In the genomic region with DNA sequence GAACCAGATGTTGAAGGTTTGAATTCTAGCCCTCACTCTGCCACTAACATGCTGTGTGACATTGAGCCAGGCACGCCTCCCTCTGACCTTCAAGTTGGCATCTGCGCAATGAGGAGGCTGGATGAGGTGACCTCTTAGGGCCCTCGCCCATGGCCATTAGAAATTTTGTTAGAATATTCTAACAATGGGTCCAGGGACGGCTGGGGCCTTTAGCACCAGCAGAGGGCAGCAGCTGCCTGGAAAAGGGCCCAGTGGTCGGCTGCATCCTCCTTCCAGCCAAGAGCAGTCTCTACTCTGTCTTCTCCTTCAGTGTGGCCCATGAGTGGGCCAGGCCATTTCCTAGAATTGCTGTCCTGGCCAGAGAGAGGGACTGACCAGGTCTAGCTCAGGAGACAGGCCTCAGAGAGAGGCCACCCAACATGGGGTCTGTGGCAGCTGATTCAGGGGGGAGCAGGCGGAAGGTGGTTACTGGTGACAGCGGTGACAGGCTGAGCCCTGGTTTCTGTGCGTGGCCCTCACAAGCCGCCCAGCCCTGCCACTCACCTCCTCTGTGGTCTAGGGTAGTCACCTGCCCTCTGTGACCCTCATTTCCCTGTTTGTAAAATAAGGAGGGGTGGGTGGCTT, we compare ENCODE assay signal across 8 cellular contexts.
DNase-seq lines count a peak whose midpoint lies in the region; ATAC-seq and TF ChIP-seq lines count a peak whose summit lies in the region.

No MANE protein-coding gene starts in this region.

- no peak overlapping the region for H3K9ac ChIP-seq in OCI-LY1 (ENCODE audit: low read length)

- no peak overlapping the region for H3K27ac ChIP-seq in OCI-LY1 (ENCODE audit: low read depth, low read length, poor library complexity, severe bottlenecking)

- H3K79me2 ChIP-seq in OCI-LY1 (ENCODE audit: insufficient read depth, low read length): no peaks in the 10 kb centered on the region

- H3K9me2 ChIP-seq in OCI-LY1 (ENCODE audit: low read depth, low read length): no peaks in the 10 kb centered on the region

- no peaks in the 10 kb centered on the region for H3K27me3 ChIP-seq in BJ (ENCODE audit: control insufficient read depth, insufficient read depth, low read length)
- H3K27me3 ChIP-seq in OCI-LY1 (ENCODE audit: insufficient read depth, low read length): no peaks in the 10 kb centered on the region

- H3K36me3 ChIP-seq in BJ (ENCODE audit: control insufficient read depth, insufficient read depth, low read length) (peaks cover 20% of the 10 kb centered on the region), OCI-LY1 (ENCODE audit: insufficient read depth, low read length) (no peaks in the 10 kb centered on the region)

- no peak overlapping the region for H3K4me2 ChIP-seq in OCI-LY1 (ENCODE audit: low read length)

- in situ Hi-C loops in astrocyte of the spinal cord (cut with HindIII; ENCODE audit: low sequenced_read_pairs): no loop called here

- H3K4me3 ChIP-seq in BJ (ENCODE audit: low read depth, low read length): no peak overlapping the region
- no peak overlapping the region for H3K4me3 ChIP-seq in OCI-LY1 (ENCODE audit: low read depth, low read length, poor library complexity, severe bottlenecking)
- H3K4me3 ChIP-seq in astrocyte of the spinal cord (ENCODE audit: low read depth, low read length): no peak overlapping the region

- no peaks in the 10 kb centered on the region for H4K20me1 ChIP-seq in OCI-LY1 (ENCODE audit: insufficient read depth, low read length)

- DNase-seq in BJ (ENCODE audit: low read depth) (no peak), GM19240 (ENCODE audit: insufficient read length, low spot score) (peak; percentile 30), astrocyte of the spinal cord (ENCODE audit: low read depth, low spot score) (peak; percentile 51), islet precursor cell (peak; percentile 75), mucosa of gallbladder (ENCODE audit: low spot score) (no peak)
- DNase-seq in stimulated activated CD8-positive, alpha-beta memory T cell treated with anti-CD3 and anti-CD28 coated beads, Interleukin-15, amount 100 ng/mL, for 1 hour (ENCODE audit: low read depth): peak; percentile 4

- no peaks in the 10 kb centered on the region for H3K9me3 ChIP-seq in OCI-LY1 (ENCODE audit: low read length)

- no peaks in the 10 kb centered on the region for H3K4me1 ChIP-seq in OCI-LY1 (ENCODE audit: insufficient read depth, low read length, severe bottlenecking)

- no peak for ATAC-seq in HG02678 (IDR thresholded peaks at IDR 0.05; ENCODE audit: unreplicated experiment)

- CTCF ChIA-PET in BJ (lab: Yijun Ruan, JAX): interaction anchor here (0.5 to 2.8 kb wide), 11 partner anchors 12 to 467 kb away, joined by 3 to 23 read pairs (median 4); no protein-coding TSS in a partner anchor

- POLR2A ChIA-PET in BJ (lab: Charles Lee): no interaction called here

- TF ChIP-seq CTCF in BJ (IDR thresholded peaks at IDR 0.05; ENCODE audit: insufficient read depth, low read depth, low read length) (peak; percentile 84), OCI-LY1 (IDR thresholded peaks at IDR 0.05; ENCODE audit: low read length) (peak; percentile 63), astrocyte of the spinal cord (IDR thresholded peaks at IDR 0.05; ENCODE audit: low read depth, low read length) (peak; percentile 93)

- H2AFZ ChIP-seq in OCI-LY1 (ENCODE audit: low read length): no peak overlapping the region

- H3F3A ChIP-seq in OCI-LY1 (ENCODE audit: insufficient read depth, low read length): no peaks in the 10 kb centered on the region

Comparison
In these comparisons a context has a peak if more than half of its experiments do, and no peak if none do; other contexts are left out.
1. DNase-seq: peak in GM19240 (single experiment), astrocyte of the spinal cord (single experiment), islet precursor cell (single experiment) and stimulated activated CD8-positive, alpha-beta memory T cell treated with anti-CD3 and anti-CD28 coated beads, Interleukin-15, amount 100 ng/mL, for 1 hour (single experiment); none in BJ (single experiment) and mucosa of gallbladder (single experiment).
2. Peak in every context shown above with its lines, with median percentiles within 50 percentile points of each other: CTCF ChIP-seq.